ENCODE assay signal across 21 cellular contexts in the genomic region with DNA sequence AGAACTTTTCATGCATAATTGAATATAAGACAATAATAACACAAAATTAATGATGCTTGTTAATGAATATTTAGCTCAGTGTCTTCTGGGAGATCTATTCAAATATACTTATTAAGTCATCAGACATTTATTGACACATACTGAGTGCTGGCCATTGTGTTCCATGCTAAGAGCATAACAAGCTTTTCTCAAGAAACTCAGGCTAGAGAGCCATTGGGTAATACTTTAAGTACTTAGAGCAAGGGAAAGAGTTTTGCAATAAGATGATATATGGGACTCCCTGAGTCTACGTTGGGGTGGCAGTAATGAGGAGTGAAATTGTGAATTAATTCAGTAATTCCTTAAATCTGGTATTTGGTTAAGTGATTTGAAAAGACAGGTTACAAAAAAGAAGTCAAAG. TPM values are rescaled to one million over a fixed set of nuclear protein-coding genes. Genes with fewer than 3 reads are reported as not detected.
DNase-seq lines count a peak whose midpoint lies in the region; ATAC-seq, FAIRE-seq and TF ChIP-seq lines count a peak whose summit lies in the region.
"Had no signal": no experiment of that assay in that cellular context is flagged by ENCODE, and none has a peak within 500 bp of the region (broad histone marks: within the 10 kb centered on the region; RNA-seq: fewer than 3 reads in every experiment).

No MANE protein-coding gene starts in this region.

- no peak for TF ChIP-seq POLR2A in HepG2 (IDR thresholded peaks at IDR 0.05; ENCODE audit: insufficient read depth in 1 of 2, low read depth in 2 of 2, low read length in 2 of 2)
- no peak for TF ChIP-seq POLR2A in right lobe of liver (IDR thresholded peaks at IDR 0.05)
- TF ChIP-seq POLR2A in adrenal gland (IDR thresholded peaks at IDR 0.05), result no peak

- no peaks in the 10 kb centered on the region for H3K79me2 ChIP-seq in HepG2 (ENCODE audit: insufficient read depth, low read length)
- peaks cover 99% of the 10 kb centered on the region for H3K79me2 ChIP-seq in smooth muscle cell (ENCODE audit: low read depth)

- POLR2A ChIA-PET in HepG2 (lab: Yijun Ruan, JAX), result no interaction called here

- no peak overlapping the region for H3K9ac ChIP-seq in HepG2 (ENCODE audit: insufficient read depth, low read depth, low read length)
- no peak overlapping the region for H3K9ac ChIP-seq in mesenchymal stem cell (ENCODE audit: low read length)
- H3K9ac ChIP-seq in smooth muscle cell (ENCODE audit: low read depth), result no peak overlapping the region

- no peaks in the 10 kb centered on the region for H3K79me1 ChIP-seq in mesenchymal stem cell (replicated peaks; ENCODE audit: low read length, poor library complexity, severe bottlenecking)

- H2AK5ac ChIP-seq in mesenchymal stem cell (ENCODE audit: low read length, severe bottlenecking), result no peak overlapping the region

- CTCF ChIA-PET in HepG2 (lab: Yijun Ruan, JAX; ENCODE audit: low intra/inter-chr PET ratio, low total read pairs), result no interaction called here

- no peak overlapping the region for H2BK5ac ChIP-seq in mesenchymal stem cell (ENCODE audit: low read depth, low read length, poor library complexity, severe bottlenecking)

- H3K9me3 ChIP-seq in HepG2 (ENCODE audit: low read length) (no peaks in the 10 kb centered on the region), right lobe of liver (no peaks in the 10 kb centered on the region), mesenchymal stem cell (ENCODE audit: control insufficient read depth, low read length) (no peaks in the 10 kb centered on the region), smooth muscle cell (replicated peaks; ENCODE audit: low read depth) (no peaks in the 10 kb centered on the region), adrenal gland (replicated peaks in 1 of 3) (no peaks in the 10 kb centered on the region)
- H3K9me3 ChIP-seq: MG63 had no signal

- in situ Hi-C loops in HepG2 (cut with HindIII; ENCODE audit: extremely low pct_ligation_motif_present, low pct_unique_long_range_greater_than_20kb), result no loop called here

- ATAC-seq in HepG2 (no peak), right lobe of liver (no peak)

- no peaks in the 10 kb centered on the region for H3F3A ChIP-seq in smooth muscle cell (ENCODE audit: low read depth)

- no peak overlapping the region for H4K91ac ChIP-seq in mesenchymal stem cell (ENCODE audit: low read length)

- no peak for FAIRE-seq in HepG2 (lab: Jason Lieb, UNC)
- FAIRE-seq: A204.1, GM12892 had no signal

- 23% methylated on average over 1 of the region's 1 CpG for WGBS in HepG2 (ENCODE audit: low lambda C conversion rate)
- 23% methylated on average over 1 of the region's 1 CpG for WGBS in right lobe of liver (ENCODE audit: insufficient coverage, low coverage, low lambda C conversion rate, missing lambda C conversion rate)
- 63% methylated on average over 1 of the region's 1 CpG for WGBS in mesenchymal stem cell
- WGBS in smooth muscle cell (ENCODE audit: low lambda C conversion rate), result 50% methylated on average over 1 of the region's 1 CpG
- WGBS in adrenal gland, 4 donors, result 48 to 82% (median 77%) methylated on average over 1 of the region's 1 CpG

- H2BK12ac ChIP-seq in mesenchymal stem cell (ENCODE audit: low read length in 2 of 2), result no peak overlapping the region

- no peak overlapping the region for H3K18ac ChIP-seq in mesenchymal stem cell (ENCODE audit: low read depth in 1 of 2, low read length in 2 of 2)

- no TSS peak for BruUV-seq in HepG2 (replicated peaks; lab: Mats Ljungman, UMichigan)

- intact Hi-C loops in HepG2 (cut with micrococcal nuclease; ENCODE audit: unreplicated experiment), result no loop called here
- intact Hi-C loops in right lobe of liver (cut with DNase I), result no loop called here
- intact Hi-C loops in adrenal gland (cut with DNase I), result no loop called here

- H4K20me1 ChIP-seq in HepG2 (ENCODE audit: insufficient read depth, low read length) (no peaks in the 10 kb centered on the region), smooth muscle cell (ENCODE audit: low read depth) (peaks cover 99% of the 10 kb centered on the region)

- H2BK15ac ChIP-seq in mesenchymal stem cell (ENCODE audit: low read depth, poor library complexity, severe bottlenecking), result no peak overlapping the region

- no peak overlapping the region for H4K8ac ChIP-seq in mesenchymal stem cell (ENCODE audit: low read length)

- no peak overlapping the region for H3K23ac ChIP-seq in mesenchymal stem cell (ENCODE audit: low read length in 2 of 2)

- no peak overlapping the region for H3K27ac ChIP-seq in HepG2 (ENCODE audit: extremely low read length, insufficient read depth, low read length)
- H3K27ac ChIP-seq in right lobe of liver, result no peak overlapping the region
- no peak overlapping the region for H3K27ac ChIP-seq in mesenchymal stem cell (ENCODE audit: low read length, poor library complexity, severe bottlenecking)
- no peak overlapping the region for H3K27ac ChIP-seq in smooth muscle cell (ENCODE audit: low read depth)
- H3K27ac ChIP-seq in adrenal gland, result no peak overlapping the region
- H3K27ac ChIP-seq: C4-2B had no signal

- TF ChIP-seq EP300 in HepG2 (IDR thresholded peaks at IDR 0.05; ENCODE audit: low read depth in 2 of 2, low read length in 2 of 2) (no peak), HepG2 (CRISPR knock-in tag; IDR thresholded peaks at IDR 0.05; ENCODE audit: borderline replicate concordance) (no peak)

- H3K4me3 ChIP-seq in HepG2 (replicated peaks in 1 of 3; ENCODE audit: insufficient read depth in 1 of 3, low read depth in 2 of 3, low read length in 3 of 3), result no peak overlapping the region
- no peak overlapping the region for H3K4me3 ChIP-seq in right lobe of liver
- H3K4me3 ChIP-seq in mesenchymal stem cell (ENCODE audit: insufficient read depth in 1 of 2, low read depth in 1 of 2, low read length in 2 of 2), result no peak overlapping the region
- H3K4me3 ChIP-seq in smooth muscle cell, result no peak overlapping the region
- H3K4me3 ChIP-seq in adrenal gland, result no peak overlapping the region
- H3K4me3 ChIP-seq: MG63 had no signal

- TF ChIP-seq RAD21 in HepG2 (CRISPR knock-in tag; IDR thresholded peaks at IDR 0.05), result no peak

- H2AFZ ChIP-seq in HepG2 (ENCODE audit: low read length) (no peak overlapping the region), mesenchymal stem cell (ENCODE audit: low read depth, low read length) (no peak overlapping the region), smooth muscle cell (ENCODE audit: low read depth) (no peak overlapping the region)

- DNase-seq in HepG2 (ENCODE audit: low spot score) (no peak), right lobe of liver (no peak), fibroblast of gingiva (ENCODE audit: low read depth) (peak; percentile 10), mesenchymal stem cell (peak; percentile 56), smooth muscle cell (lab: John Stamatoyannopoulos, UW; ENCODE audit: unreplicated experiment) (no peak), adrenal gland (no peak), NOMO-1 treated with dmso at 0.1 percent for 144 hours (lab: John Stamatoyannopoulos, UW; ENCODE audit: unreplicated experiment) (no peak)
- DNase-seq: DMS 273 treated with DMSO at 0.1 percent for 48 hours, GOT3, KG1, MG63, NCI-H1417, NCI-H187 treated with DMSO at 0.1 percent for 48 hours, NCI-H2171, NCI-H446, NCI-H69, SIG-M5 had no signal

- H3K14ac ChIP-seq in mesenchymal stem cell (ENCODE audit: low read length in 2 of 2), result no peak overlapping the region

- H3K4ac ChIP-seq in mesenchymal stem cell (ENCODE audit: low read depth in 1 of 2, low read length in 2 of 2), result no peak overlapping the region

- H2BK120ac ChIP-seq in mesenchymal stem cell (ENCODE audit: low read depth, low read length), result no peak overlapping the region

- no peak overlapping the region for H3K4me2 ChIP-seq in HepG2 (ENCODE audit: low read depth, low read length)
- H3K4me2 ChIP-seq in mesenchymal stem cell (ENCODE audit: low read length, poor library complexity, severe bottlenecking), result no peak overlapping the region
- no peak overlapping the region for H3K4me2 ChIP-seq in smooth muscle cell

- H3K27me3 ChIP-seq in HepG2 (ENCODE audit: control insufficient read depth in 1 of 2, insufficient read depth in 2 of 2, low read length in 2 of 2), result no peaks in the 10 kb centered on the region
- H3K27me3 ChIP-seq in right lobe of liver, result no peaks in the 10 kb centered on the region
- no peaks in the 10 kb centered on the region for H3K27me3 ChIP-seq in mesenchymal stem cell (ENCODE audit: control insufficient read depth in 1 of 2, insufficient read depth in 1 of 2, low read length in 2 of 2)
- H3K27me3 ChIP-seq in smooth muscle cell (ENCODE audit: low read depth), result no peaks in the 10 kb centered on the region
- H3K27me3 ChIP-seq in adrenal gland, result no peaks in the 10 kb centered on the region
- H3K27me3 ChIP-seq: MG63 had no signal

- H3K36me3 ChIP-seq in HepG2 (replicated peaks in 1 of 2; ENCODE audit: control insufficient read depth in 1 of 2, insufficient read depth in 2 of 2, low read length in 2 of 2), result no peaks in the 10 kb centered on the region
- H3K36me3 ChIP-seq in right lobe of liver, result no peaks in the 10 kb centered on the region
- H3K36me3 ChIP-seq in mesenchymal stem cell (ENCODE audit: control insufficient read depth in 1 of 2, insufficient read depth in 2 of 2, low read depth in 1 of 2, low read length in 2 of 2), result peaks cover 0 to 35% of the 10 kb centered on the region in 2 experiments
- H3K36me3 ChIP-seq in smooth muscle cell (ENCODE audit: low read depth), result no peaks in the 10 kb centered on the region
- no peaks in the 10 kb centered on the region for H3K36me3 ChIP-seq in adrenal gland (replicated peaks in 1 of 2)
- H3K36me3 ChIP-seq: MG63 had no signal

- H3K4me1 ChIP-seq in HepG2 (ENCODE audit: insufficient read depth, low read length) (no peaks in the 10 kb centered on the region), right lobe of liver (no peaks in the 10 kb centered on the region), mesenchymal stem cell (ENCODE audit: control insufficient read depth, insufficient read depth, low read depth, low read length) (no peaks in the 10 kb centered on the region), smooth muscle cell (ENCODE audit: low read depth) (peaks cover 4% of the 10 kb centered on the region), adrenal gland (replicated peaks in 1 of 2) (peaks cover 0 to 3% of the 10 kb centered on the region in 2 donors)

- no peak for TF ChIP-seq CTCF in HepG2 (CRISPR knock-in tag; IDR thresholded peaks at IDR 0.05)
- no peak for TF ChIP-seq CTCF in right lobe of liver (IDR thresholded peaks at IDR 0.05)
- no peak for TF ChIP-seq CTCF in smooth muscle cell (IDR thresholded peaks at IDR 0.05; ENCODE audit: borderline replicate concordance, insufficient read depth, poor library complexity, severe bottlenecking)
- TF ChIP-seq CTCF in adrenal gland (IDR thresholded peaks at IDR 0.05), result no peak

RNA-seq across cellular contexts. Expression of a gene that starts 11.1 kb away (rescaled TPM):
- total RNA-seq in HepG2 (2016; rRNA removed; fragmentation: Illumina TruSeq; extraction: Trizol) (not detected in 2 replicates), right lobe of liver (1 to 10 TPM in 1 of 6 experiments, under 1 TPM in 2, not detected in 3; 0.18 to 1.5 (median 0.31) TPM), smooth muscle cell (116 and 126 TPM in 2 replicates), adrenal gland (10 to 100 TPM; 21.6 to 87.7 (median 30.2) TPM)
- not detected in 2 replicates for total RNA-seq in HepG2 (2016; cell fraction: cytosol; rRNA removed; fragmentation: Illumina TruSeq; extraction: Trizol; ENCODE audit: low read depth)
- 0.06 TPM in 1 of 2 replicates, not detected in the other for total RNA-seq in HepG2 (2016; cell fraction: insoluble cytoplasmic fraction; rRNA removed; fragmentation: Illumina TruSeq; extraction: Trizol)
- not detected in 2 replicates for total RNA-seq in HepG2 (2016; cell fraction: membrane; rRNA removed; fragmentation: Illumina TruSeq; extraction: Trizol)
- total RNA-seq in HepG2 (2016; cell fraction: nucleus; rRNA removed; fragmentation: Illumina TruSeq; extraction: Trizol), result 0.12 TPM in 1 of 2 replicates, not detected in the other
- polyA plus RNA-seq in HepG2 (2011; rRNA removed) (0.34 and 0.55 TPM in 2 replicates), smooth muscle cell (71.0 and 84.7 TPM in 2 replicates), adrenal gland (10 to 100 TPM in 1 of 3 donors, 1 to 10 TPM in 2; 1.9 to 80.6 (median 7.1) TPM)
- 0.12 and 0.46 TPM in 2 replicates for polyA plus RNA-seq in HepG2 (2011; cell fraction: cytosol; rRNA removed)
- 0.13 and 0.23 TPM in 2 replicates for polyA plus RNA-seq in HepG2 (2011; cell fraction: nucleus; rRNA removed)
- not detected in 2 replicates for polyA plus RNA-seq in HepG2 (2012)
- polyA plus RNA-seq in HepG2 (2016; cell fraction: cytosol; fragmentation: Illumina TruSeq; extraction: Trizol; ENCODE audit: low read depth), result not detected in 2 replicates
- not detected in 2 replicates for polyA plus RNA-seq in HepG2 (2016; cell fraction: insoluble cytoplasmic fraction; fragmentation: Illumina TruSeq; extraction: Trizol; ENCODE audit: low read depth)
- not detected in 2 replicates for polyA plus RNA-seq in HepG2 (2016; cell fraction: membrane; fragmentation: Illumina TruSeq; extraction: Trizol; ENCODE audit: low read depth)
- polyA plus RNA-seq in HepG2 (2016; cell fraction: nucleus; fragmentation: Illumina TruSeq; extraction: Trizol; ENCODE audit: insufficient read depth, low read depth), result not detected in 2 replicates
- polyA minus RNA-seq in HepG2 (2011; rRNA and poly(A)+ RNA removed; ENCODE audit: low replicate concordance), result 0.22 TPM in 1 of 2 replicates, not detected in the other
- 0.18 and 0.49 TPM in 2 replicates for polyA minus RNA-seq in HepG2 (2011; cell fraction: cytosol; rRNA and poly(A)+ RNA removed)
- 0.90 and 1.5 TPM in 2 replicates for polyA minus RNA-seq in HepG2 (2011; cell fraction: nucleus; rRNA and poly(A)+ RNA removed)
- polyA plus RNA-seq in mesenchymal stem cell (2013, experiment 1 of 2), result 21.2 TPM
- 20.6 TPM for polyA plus RNA-seq in mesenchymal stem cell (2013, experiment 2 of 2)
- total RNA-seq: OCI-LY7 had no signal

Comparison
In these comparisons a context has a peak if more than half of its experiments do, and no peak if none do; other contexts are left out.
1. DNase-seq: peak in fibroblast of gingiva (single experiment) and mesenchymal stem cell (single experiment); none in HepG2 (single experiment), right lobe of liver (0 of 3), smooth muscle cell (single experiment), adrenal gland (0 of 7) and NOMO-1 treated with dmso at 0.1 percent for 144 hours (single experiment).
2. RNA of a gene that starts 11.1 kb away (total RNA-seq): 116 to 126 TPM in smooth muscle cell and 21.6 to 87.7 TPM in adrenal gland; 0.18 to 1.5 TPM in right lobe of liver and 0.06 to 0.12 TPM in HepG2; every median in the first group is over 4 times any median in the second.